8 cellular contexts compared by ENCODE assay signal in genomic region chr2:62705859-62706720, GRCh38. TPM values are rescaled to one million over a fixed set of nuclear protein-coding genes. Genes with fewer than 3 reads are reported as not detected.
DNase-seq lines count a peak whose midpoint lies in the region; ATAC-seq lines count a peak whose summit lies in the region.

No MANE protein-coding gene starts in this region.

- H2AFZ ChIP-seq in Karpas-422 (ENCODE audit: low read length): peak overlapping the region; percentile 19; the same call in 1 of the 2 replicates

- H3K27ac ChIP-seq in Karpas-422 (ENCODE audit: low read length) (no peak overlapping the region), skin epidermis (peak overlapping the region; percentile 74 to 97 (median 89))

- H4K20me1 ChIP-seq in Karpas-422 (ENCODE audit: insufficient read depth, low read depth, low read length): no peaks in the 10 kb centered on the region

- peaks cover 34% of the 10 kb centered on the region for H3K36me3 ChIP-seq in Karpas-422 (ENCODE audit: insufficient read depth, low read length)

- peaks cover 50% of the 10 kb centered on the region for H3K79me2 ChIP-seq in Karpas-422 (ENCODE audit: low read length)

- DNase-seq in CMK (ENCODE audit: low read depth) (peak; percentile 17), Karpas-422 (peak; percentile 72), T-helper 22 cell (ENCODE audit: low read depth) (peak; percentile 7), cerebellar cortex (ENCODE audit: low spot score) (peak; percentile 66), iris pigment epithelial cell (ENCODE audit: low read depth) (peak; percentile 38), NCI-H128 (lab: John Stamatoyannopoulos, UW; ENCODE audit: unreplicated experiment) (no peak)

- H3K4me1 ChIP-seq in Karpas-422 (ENCODE audit: low read length): peaks cover 36% of the 10 kb centered on the region

- H3K4me3 ChIP-seq in Karpas-422 (ENCODE audit: low read length): peak overlapping the region; percentile 86
- H3K4me3 ChIP-seq in skin epidermis: peak overlapping the region; percentile 63 to 96 (median 93)

- no peaks in the 10 kb centered on the region; the same call in 1 of the 2 replicates for H3K9me3 ChIP-seq in Karpas-422 (ENCODE audit: low read length)

- peak overlapping the region; percentile 74 for H3K9ac ChIP-seq in Karpas-422 (ENCODE audit: low read length)

- H3K9me2 ChIP-seq in Karpas-422 (replicated peaks; ENCODE audit: insufficient read depth, low read length): no peaks in the 10 kb centered on the region

- no peaks in the 10 kb centered on the region for H3K27me3 ChIP-seq in Karpas-422 (ENCODE audit: low read length)

- H3K4me2 ChIP-seq in Karpas-422 (ENCODE audit: low read depth, low read length, poor library complexity, severe bottlenecking): peak overlapping the region; percentile 81

- ATAC-seq in GM19397 (IDR thresholded peaks at IDR 0.05; ENCODE audit: unreplicated experiment): peak; percentile 5

RNA-seq across cellular contexts. Expression of gene EHBP1, which starts 0.6 kb away (rescaled TPM):
- total RNA-seq in Karpas-422 (2014; rRNA removed; shearing (Covaris generic); ENCODE audit: low replicate concordance): 32.2 and 48.7 TPM in 2 replicates
